Comparison of ENCODE assay signal across 8 cellular contexts in the genomic region with DNA sequence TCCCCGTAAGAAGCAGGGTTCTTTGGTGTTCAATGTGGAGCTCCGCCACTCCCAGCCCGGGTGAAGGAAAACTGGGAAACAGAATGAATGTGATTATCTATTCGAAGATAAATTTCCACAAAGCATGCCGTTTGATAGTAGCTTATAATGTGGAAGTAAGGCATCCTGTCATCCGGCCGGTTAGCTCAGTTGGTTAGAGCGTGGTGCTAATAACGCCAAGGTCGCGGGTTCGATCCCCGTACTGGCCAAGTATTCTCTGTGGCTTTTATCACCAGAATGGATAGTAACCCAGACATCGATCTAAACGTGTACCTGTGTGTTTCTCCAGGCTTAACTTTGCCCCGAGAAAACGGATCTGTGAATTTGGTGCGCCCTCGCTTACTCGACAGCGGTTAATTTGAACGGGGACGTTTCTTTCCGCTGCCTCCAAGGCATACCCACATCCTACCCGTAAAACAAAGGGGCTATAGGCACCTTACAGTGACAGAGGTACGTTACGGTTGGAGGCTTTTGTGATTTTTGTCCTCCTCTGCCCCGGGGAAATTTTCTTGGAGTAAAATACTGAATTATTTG.
A peak's percentile ranks its signal among the peaks of the same experiment; 100 is the strongest.
DNase-seq lines count a peak whose midpoint lies in the region; ATAC-seq and TF ChIP-seq lines count a peak whose summit lies in the region.

No MANE protein-coding gene starts in this region.

- TF ChIP-seq POLR2A in lower leg skin (IDR thresholded peaks at IDR 0.05) = no peak

- peaks cover 6% of the 10 kb centered on the region; the same call in 1 of the 2 replicates for H3K9me3 ChIP-seq in AG04450 (ENCODE audit: control insufficient read depth, insufficient read depth, low read length)

- peak overlapping the region; percentile 72 for H3K4me3 ChIP-seq in AG04450 (ENCODE audit: low read depth, low read length)
- peak overlapping the region; percentile 34 for H3K4me3 ChIP-seq in lower leg skin (ENCODE audit: low read depth, poor library complexity, severe bottlenecking)

- WGBS in lower leg skin, 2 donors = 0 to 2% methylated on average over 28 of the region's 28 CpGs

- ATAC-seq in GM19023 (IDR thresholded peaks at IDR 0.05; ENCODE audit: unreplicated experiment) (peak; percentile 59), HG03442 (IDR thresholded peaks at IDR 0.05; ENCODE audit: unreplicated experiment) (peak; percentile 60)

- no peak overlapping the region for H3K27ac ChIP-seq in AG04450 (ENCODE audit: low read depth, low read length)

- POLR2A ChIA-PET in AG04450 (lab: Yijun Ruan, JAX) = interaction anchor here (0.7 kb wide), 1 partner anchor 17 kb away, joined by 7 read pairs; no protein-coding TSS in a partner anchor

- TF ChIP-seq CTCF in AG04450 (IDR thresholded peaks at IDR 0.05; ENCODE audit: low read depth, low read length) (no peak), lower leg skin (IDR thresholded peaks at IDR 0.05) (no peak)

- no peaks in the 10 kb centered on the region for H3K27me3 ChIP-seq in AG04450 (ENCODE audit: control insufficient read depth, insufficient read depth, low read length)

- intact Hi-C loops in lower leg skin (cut with DNase I; ENCODE audit: low total_unique reads) = no loop called here

- DNase-seq in AG04450 (ENCODE audit: low read depth, low spot score) = peak; percentile 71
- peak; percentile 95 for DNase-seq in NCI-H510A treated with DMSO at 0.1 percent for 48 hours (lab: John Stamatoyannopoulos, UW)
- peak; percentile 78 to 82 for DNase-seq in activated CD4-positive, alpha-beta T cell treated with anti-CD3 and anti-CD28 coated beads for 24 hours (ENCODE audit: low read depth in 2 of 2)
- DNase-seq in dedifferentiated amniotic fluid mesenchymal stem cell (ENCODE audit: extremely low spot score) = peak; percentile 90
- DNase-seq in lower leg skin (ENCODE audit: low spot score in 2 of 2) = peak; percentile 76 to 96
- peak; percentile 81 to 82 for DNase-seq in stimulated activated CD4-positive, alpha-beta T cell treated with anti-CD3 and anti-CD28 coated beads, Interleukin-4, amount 100 ng/mL, for 4 hours

- CTCF ChIA-PET in AG04450 (lab: Charles Lee) = interaction anchor here (0.7 to 1.8 kb wide), 11 partner anchors 9 to 561 kb away, joined by 3 to 10 read pairs (median 3); no protein-coding TSS in a partner anchor
